8 cellular contexts compared by ENCODE assay signal in genomic region chr17:1628856-1629646, GRCh38. TPM values are rescaled to one million over a fixed set of nuclear protein-coding genes. Genes with fewer than 3 reads are reported as not detected.
DNase-seq lines count a peak whose midpoint lies in the region; ATAC-seq, FAIRE-seq and TF ChIP-seq lines count a peak whose summit lies in the region.

No MANE protein-coding gene starts in this region.

- DNase-seq in GM12891 (ENCODE audit: insufficient read length, low spot score) (peak; percentile 97), NCI-H187 (lab: John Stamatoyannopoulos, UW) (peak; percentile 68 to 75), ascending aorta (ENCODE audit: low spot score in 2 of 2) (peak; percentile 86 to 96), right cardiac atrium (peak; percentile 93 to 97 (median 97)), pulmonary artery endothelial cell (ENCODE audit: low read depth, low spot score) (peak; percentile 79), urothelium cell line (ENCODE audit: low spot score) (peak; percentile 95)
- peak; percentile 85 for DNase-seq in T-helper 2 cell treated with Interferon-gamma antibody and Interleukin-4, amounts not matched to agents 5 μg/mL and 100 μg/mL, for 36 hours (ENCODE audit: low spot score)

- no peaks in the 10 kb centered on the region for H3K9me3 Mint-ChIP-seq in T-helper 2 cell treated with Interferon-gamma antibody and Interleukin-4, amounts not matched to agents 5 μg/mL and 100 μg/mL, for 36 hours

- H3K4me3 Mint-ChIP-seq in T-helper 2 cell treated with Interferon-gamma antibody and Interleukin-4, amounts not matched to agents 5 μg/mL and 100 μg/mL, for 36 hours = peak overlapping the region; percentile 89

- ATAC-seq in HG02870 (IDR thresholded peaks at IDR 0.05; ENCODE audit: unreplicated experiment) = peak; percentile 50
- ATAC-seq in right cardiac atrium = peak; percentile 91

- H3K27ac Mint-ChIP-seq in T-helper 2 cell treated with Interferon-gamma antibody and Interleukin-4, amounts not matched to agents 5 μg/mL and 100 μg/mL, for 36 hours = peak overlapping the region; percentile 77

- peaks cover 49% of the 10 kb centered on the region for H3K27me3 Mint-ChIP-seq in T-helper 2 cell treated with Interferon-gamma antibody and Interleukin-4, amounts not matched to agents 5 μg/mL and 100 μg/mL, for 36 hours (ENCODE audit: low read depth)

- WGBS in right cardiac atrium = under 1% methylated on average over 84 of the region's 84 CpGs

- TF ChIP-seq POLR2A in GM12891 (IDR thresholded peaks at IDR 0.05; ENCODE audit: low read depth, low read length) = no peak

- H3K4me1 Mint-ChIP-seq in T-helper 2 cell treated with Interferon-gamma antibody and Interleukin-4, amounts not matched to agents 5 μg/mL and 100 μg/mL, for 36 hours (ENCODE audit: low read depth) = peaks cover 16% of the 10 kb centered on the region

- H3K36me3 ChIP-seq in ascending aorta = no peaks in the 10 kb centered on the region

- H3K4me1 ChIP-seq in ascending aorta (peaks cover 0 to 14% of the 10 kb centered on the region in 2 donors), right cardiac atrium (ENCODE audit: control insufficient read depth, insufficient read depth, low read length) (peaks cover 1% of the 10 kb centered on the region)

- H3K27ac ChIP-seq in ascending aorta (peak overlapping the region; percentile 72 to 86), right cardiac atrium (ENCODE audit: low read length) (peak overlapping the region; percentile 63)

- FAIRE-seq in GM12891 (lab: Jason Lieb, UNC) (peak; percentile 41), urothelium cell line (lab: Jason Lieb, UNC) (peak; percentile 30)

- no peaks in the 10 kb centered on the region for H3K9me3 ChIP-seq in ascending aorta
- H3K9me3 ChIP-seq in right cardiac atrium (ENCODE audit: control insufficient read depth, low read length) = no peaks in the 10 kb centered on the region

- H3K4me3 ChIP-seq in ascending aorta = peak overlapping the region; percentile 65 to 80
- peak overlapping the region; percentile 76 for H3K4me3 ChIP-seq in right cardiac atrium (ENCODE audit: low read length)

- intact Hi-C loops in ascending aorta (cut with DNase I) (loop anchor here (1.0 to 10.0 kb wide), 5 partner anchors 20 to 264 kb away; partner anchors contain the start of genes PRPF8 and RILP), right cardiac atrium (cut with DNase I) (loop anchor here in 3 of 4 donors (2.0 to 5.0 kb wide), 2 partner anchors 52 to 54 kb away; no protein-coding TSS in a partner anchor)

- TF ChIP-seq CTCF in ascending aorta (IDR thresholded peaks at IDR 0.05) = peak; percentile 16 to 82 (median 40)

- H3K27me3 ChIP-seq in ascending aorta (no peaks in the 10 kb centered on the region), right cardiac atrium (ENCODE audit: control insufficient read depth, insufficient read depth) (no peaks in the 10 kb centered on the region)

- H3K36me3 Mint-ChIP-seq in T-helper 2 cell treated with Interferon-gamma antibody and Interleukin-4, amounts not matched to agents 5 μg/mL and 100 μg/mL, for 36 hours (ENCODE audit: low read depth) = no peaks in the 10 kb centered on the region

TF ChIP-seq in GM12891, 5 proteins besides CTCF, POLR2A, EP300 and RAD21:
- TF ChIP-seq PAX5 (IDR thresholded peaks at IDR 0.05; ENCODE audit: insufficient read depth, low read length, severe bottlenecking) (no peak), TAF1 (IDR thresholded peaks at IDR 0.05; ENCODE audit: low read depth, low read length) (no peak), SPI1 (IDR thresholded peaks at IDR 0.05; ENCODE audit: low read depth, low read length) (no peak), POLR2AphosphoS5 (IDR thresholded peaks at IDR 0.05; ENCODE audit: low read depth, low read length) (no peak), POU2F2 (IDR thresholded peaks at IDR 0.05; ENCODE audit: low read depth, low read length) (no peak)

RNA-seq across cellular contexts. Expression of gene SLC43A2, which starts 0.4 kb away (rescaled TPM):
- 2.8 TPM for polyA plus RNA-seq in GM12891 (2012; ENCODE audit: low read depth, missing spikeins)
- total RNA-seq in ascending aorta (27.6 TPM), right cardiac atrium (1 to 10 TPM; 4.2 to 6.7 (median 5.6) TPM), pulmonary artery endothelial cell (24.5 and 29.5 TPM in 2 replicates)
- 3.4 TPM for polyA plus RNA-seq in right cardiac atrium

RNA-seq across cellular contexts. Expression of gene SCARF1, which starts 16.5 kb away (rescaled TPM):
- polyA plus RNA-seq in GM12891 (2012; ENCODE audit: low read depth, missing spikeins) = 1.5 TPM
- total RNA-seq in ascending aorta (295 TPM), right cardiac atrium (10 to 100 TPM in 3 of 4 donors, 1 to 10 TPM in 1; 9.9 to 15.6 (median 13.9) TPM), pulmonary artery endothelial cell (101 and 117 TPM in 2 replicates)
- polyA plus RNA-seq in right cardiac atrium = 7.7 TPM

RNA-seq across cellular contexts. Expression of gene RILP, which starts 20.6 kb away (rescaled TPM):
- polyA plus RNA-seq in GM12891 (2012; ENCODE audit: low read depth, missing spikeins) = 2.0 TPM
- total RNA-seq in ascending aorta = 103 TPM
- 10 to 100 TPM; 31.0 to 54.4 (median 48.1) TPM for total RNA-seq in right cardiac atrium
- 75.1 TPM for polyA plus RNA-seq in right cardiac atrium
- total RNA-seq in pulmonary artery endothelial cell = 10.3 and 13.1 TPM in 2 replicates

RNA-seq across cellular contexts. Expression of gene PRPF8, which starts 55.6 kb away (rescaled TPM):
- polyA plus RNA-seq in GM12891 (2012; ENCODE audit: low read depth, missing spikeins) = 135 TPM
- total RNA-seq in ascending aorta (114 TPM), right cardiac atrium (100 to 1,000 TPM; 134 to 187 (median 152) TPM), pulmonary artery endothelial cell (98.5 and 117 TPM in 2 replicates)
- polyA plus RNA-seq in right cardiac atrium = 72.1 TPM

Comparison
In these comparisons a context has a peak if more than half of its experiments do, and no peak if none do; other contexts are left out.
1. Peak in every context shown above with its lines: DNase-seq, ATAC-seq, H3K4me3 ChIP-seq and H3K27ac ChIP-seq.